8 cellular contexts compared by ENCODE assay signal in genomic region chr19:3210347-3211017, GRCh38.
DNase-seq lines count a peak whose midpoint lies in the region; ATAC-seq and TF ChIP-seq lines count a peak whose summit lies in the region.

No MANE protein-coding gene starts in this region.

- H3K27me3 ChIP-seq in iPS-20b (ENCODE audit: insufficient read depth, low read length) = no peaks in the 10 kb centered on the region

- TF ChIP-seq CTCF in C4-2B (conservative IDR thresholded peaks at IDR 0.05) = peak; percentile 87
- peak; percentile 79 for TF ChIP-seq CTCF in HEK293 (tag by site-specific recombination; IDR thresholded peaks at IDR 0.05)

- H3K36me3 ChIP-seq in HEK293 (ENCODE audit: control insufficient read depth in 2 of 2, insufficient read depth in 1 of 2, low read length in 2 of 2) (peaks cover 7 to 35% of the 10 kb centered on the region in 2 experiments; a peak in 2 of 3 replicates), iPS-20b (ENCODE audit: insufficient read depth, low read depth, low read length) (peaks cover 15% of the 10 kb centered on the region)

- no peak for ATAC-seq in GM18861 (IDR thresholded peaks at IDR 0.05; ENCODE audit: unreplicated experiment)

- H3K27ac ChIP-seq in C4-2B (no peak overlapping the region), HEK293 (ENCODE audit: extremely low read depth, low read depth, low read length) (no peak overlapping the region), iPS-20b (ENCODE audit: low read length) (no peak overlapping the region)

- H3K9me3 ChIP-seq in HEK293 (ENCODE audit: control insufficient read depth, insufficient read depth, low read depth, low read length) = no peaks in the 10 kb centered on the region
- no peaks in the 10 kb centered on the region for H3K9me3 ChIP-seq in iPS-20b (ENCODE audit: insufficient read depth, low read depth, low read length)

- no peak overlapping the region for H3K4me3 ChIP-seq in HEK293 (ENCODE audit: low read depth, low read length)
- peak overlapping the region; percentile 52; the same call in 1 of the 2 replicates for H3K4me3 ChIP-seq in iPS-20b (ENCODE audit: low read length)

- peak overlapping the region; percentile 65; the same call in 1 of the 2 replicates for H3K9ac ChIP-seq in iPS-20b (ENCODE audit: low read depth, low read length)

- H3K4me1 ChIP-seq in HEK293 (ENCODE audit: control insufficient read depth, insufficient read depth, low read length) = no peaks in the 10 kb centered on the region
- peaks cover 3% of the 10 kb centered on the region; the same call in 1 of the 2 replicates for H3K4me1 ChIP-seq in iPS-20b (ENCODE audit: insufficient read depth, low read length)

- CTCF ChIA-PET in HEK293 (lab: Yijun Ruan, JAX) = interaction anchor here (0.6 to 2.7 kb wide), 6 partner anchors 14 to 1779 kb away, joined by 3 to 13 read pairs (median 4); partner anchors contain the start of genes CELF5 and ZNF57

- POLR2A ChIA-PET in HEK293 (lab: Yijun Ruan, JAX) = interaction anchor here (0.6 kb wide), 1 partner anchor 27 kb away, joined by 5 read pairs; no protein-coding TSS in a partner anchor

- DNase-seq in T-helper 1 cell (peak in 4 of 5 donors; percentile 44 to 57 (median 52)), amniotic epithelial cell (ENCODE audit: low read depth) (peak; percentile 10), GDM1 (lab: John Stamatoyannopoulos, UW) (no peak)
- peak; percentile 77 for DNase-seq in stimulated activated CD4-positive, alpha-beta T cell treated with anti-CD3 and anti-CD28 coated beads, Interleukin-4, amount 100 ng/mL, for 24 hours

TF ChIP-seq in HEK293, 187 proteins besides CTCF, POLR2A, EP300 and RAD21 (continues in another document):
- TF ChIP-seq ZNF335 (tag by site-specific recombination; conservative IDR thresholded peaks at IDR 0.05) = no peak
- no peak for TF ChIP-seq MEIS1 (CRISPR knock-in tag; IDR thresholded peaks at IDR 0.05; ENCODE audit: borderline replicate concordance)
- peak; percentile 67 for TF ChIP-seq KLF17 (tag by site-specific recombination; IDR thresholded peaks at IDR 0.05)
- 0 out of 2 replicates have a peak, but pooled peaks have one; percentile 23 for TF ChIP-seq ZNF629 (tag by site-specific recombination; IDR thresholded peaks at IDR 0.05)
- TF ChIP-seq SP7 (tag by site-specific recombination; IDR thresholded peaks at IDR 0.05) = 0 out of 2 replicates have a peak, but pooled peaks have one; percentile 22
- peak; percentile 100 for TF ChIP-seq ZNF623 (tag by site-specific recombination; IDR thresholded peaks at IDR 0.05)
- peak; percentile 74; the same call in 1 of the 2 replicates for TF ChIP-seq ZNF76 (tag by site-specific recombination; IDR thresholded peaks at IDR 0.05; ENCODE audit: borderline replicate concordance, low read depth)
- TF ChIP-seq ELK4 (IDR thresholded peaks at IDR 0.05; ENCODE audit: borderline replicate concordance, low read depth, low read length) = no peak
- peak; percentile 79 for TF ChIP-seq KLF8 (tag by site-specific recombination; IDR thresholded peaks at IDR 0.05)
- TF ChIP-seq BCL11B (tag by site-specific recombination; IDR thresholded peaks at IDR 0.05; ENCODE audit: low read depth) = 0 out of 2 replicates have a peak, but pooled peaks have one; percentile 29
- TF ChIP-seq YY2 (tag by site-specific recombination; IDR thresholded peaks at IDR 0.05) = peak; percentile 42; the same call in 1 of the 2 replicates
- peak; percentile 79; the same call in 1 of the 2 replicates for TF ChIP-seq ZNF280D (tag by site-specific recombination; IDR thresholded peaks at IDR 0.05)
- 0 out of 2 replicates have a peak, but pooled peaks have one; percentile 53 for TF ChIP-seq ZNF2 (tag by site-specific recombination; IDR thresholded peaks at IDR 0.05)
- TF ChIP-seq SALL2 (tag by site-specific recombination; IDR thresholded peaks at IDR 0.05; ENCODE audit: borderline replicate concordance) = no peak
- 0 out of 2 replicates have a peak, but pooled peaks have one; percentile 19 for TF ChIP-seq ZEB2 (tag by site-specific recombination; IDR thresholded peaks at IDR 0.05)
- peak; percentile 99 for TF ChIP-seq ZNF16 (tag by site-specific recombination; IDR thresholded peaks at IDR 0.05; ENCODE audit: low read depth)
- TF ChIP-seq ZBTB48 (tag by site-specific recombination; IDR thresholded peaks at IDR 0.05) = no peak
- peak; percentile 71; the same call in 1 of the 2 replicates for TF ChIP-seq SCRT1 (tag by site-specific recombination; IDR thresholded peaks at IDR 0.05; ENCODE audit: borderline replicate concordance)
- TF ChIP-seq ZNF580 (tag by site-specific recombination; IDR thresholded peaks at IDR 0.05) = peak; percentile 92
- TF ChIP-seq ZXDB (tag by site-specific recombination; IDR thresholded peaks at IDR 0.05) = 0 out of 2 replicates have a peak, but pooled peaks have one; percentile 22
- TF ChIP-seq ZSCAN5A (tag by site-specific recombination; IDR thresholded peaks at IDR 0.05) = 0 out of 2 replicates have a peak, but pooled peaks have one; percentile 79
- TF ChIP-seq ZFP69B (tag by site-specific recombination; IDR thresholded peaks at IDR 0.05) = no peak
- TF ChIP-seq KLF1 (tag by site-specific recombination; IDR thresholded peaks at IDR 0.05) = 0 out of 2 replicates have a peak, but pooled peaks have one; percentile 26
- TF ChIP-seq SCRT2 (tag by site-specific recombination; IDR thresholded peaks at IDR 0.05) = peak; percentile 94
- TF ChIP-seq ZNF146 (tag by site-specific recombination; IDR thresholded peaks at IDR 0.05) = peak; percentile 18; the same call in 1 of the 2 replicates
- peak; percentile 31; the same call in 1 of the 2 replicates for TF ChIP-seq ZFHX2 (tag by site-specific recombination; conservative IDR thresholded peaks at IDR 0.05)
